ENCODE assay signal across 8 cellular contexts in the genomic region with DNA sequence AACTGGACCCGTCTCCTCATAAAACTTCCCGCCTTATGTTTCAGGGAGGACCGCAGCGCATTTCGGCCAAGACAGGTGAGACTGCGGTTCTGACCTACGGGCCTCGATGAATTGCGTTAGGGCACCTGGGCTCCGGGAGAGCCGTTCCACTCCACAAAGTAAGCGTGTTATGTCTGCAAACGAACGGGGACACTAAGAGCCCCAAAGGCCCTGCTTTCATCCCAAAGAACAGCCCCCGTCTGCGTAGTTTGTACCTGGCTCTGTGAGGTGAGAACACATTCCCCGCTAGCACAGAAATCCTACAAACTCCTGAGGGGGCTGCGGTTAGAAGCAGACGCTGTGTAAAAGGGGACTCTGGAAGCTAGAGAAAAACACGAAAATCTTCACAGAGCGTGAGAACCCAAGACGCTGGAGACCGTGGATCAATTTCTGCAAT. TPM values are rescaled to one million over a fixed set of nuclear protein-coding genes. Genes with fewer than 3 reads are reported as not detected.
A peak's percentile ranks its signal among the peaks of the same experiment; 100 is the strongest.
DNase-seq lines count a peak whose midpoint lies in the region; TF ChIP-seq lines count a peak whose summit lies in the region.

No MANE protein-coding gene starts in this region.

- H3K4me3 ChIP-seq in SU-DHL-6 (ENCODE audit: insufficient read depth, low read length, poor library complexity, severe bottlenecking) (peak overlapping the region; percentile 41), parathyroid adenoma (ENCODE audit: low read depth, low read length) (peak overlapping the region; percentile 63)
- H3K4me3 ChIP-seq in effector memory CD4-positive, alpha-beta T cell (ENCODE audit: insufficient read depth, low read depth, low read length, poor library complexity, severe bottlenecking), result peak overlapping the region; percentile 43

- H3F3A ChIP-seq in SU-DHL-6 (ENCODE audit: insufficient read depth), result peaks cover 21% of the 10 kb centered on the region

- H3K9me3 ChIP-seq in ES-I3 (ENCODE audit: control insufficient read depth, insufficient read depth, low read length) (no peaks in the 10 kb centered on the region), SU-DHL-6 (ENCODE audit: insufficient read depth, low read length) (no peaks in the 10 kb centered on the region), parathyroid adenoma (ENCODE audit: control insufficient read depth, low read length) (no peaks in the 10 kb centered on the region)
- H3K9me3 ChIP-seq in effector memory CD4-positive, alpha-beta T cell (ENCODE audit: control insufficient read depth, low read length), result no peaks in the 10 kb centered on the region

- H3K36me3 ChIP-seq in ES-I3 (ENCODE audit: insufficient read depth, low read length) (no peaks in the 10 kb centered on the region), SU-DHL-6 (ENCODE audit: low read length) (no peaks in the 10 kb centered on the region), parathyroid adenoma (ENCODE audit: control insufficient read depth, insufficient read depth, low read length) (no peaks in the 10 kb centered on the region)
- H3K36me3 ChIP-seq in effector memory CD4-positive, alpha-beta T cell (ENCODE audit: control insufficient read depth, insufficient read depth, low read length), result no peaks in the 10 kb centered on the region

- H3K4me1 ChIP-seq in ES-I3 (ENCODE audit: insufficient read depth, low read length) (no peaks in the 10 kb centered on the region; the same call in 1 of the 2 replicates), parathyroid adenoma (no peaks in the 10 kb centered on the region)
- peaks cover 5% of the 10 kb centered on the region for H3K4me1 ChIP-seq in effector memory CD4-positive, alpha-beta T cell (ENCODE audit: control insufficient read depth, insufficient read depth, low read length, poor library complexity, severe bottlenecking)

- H3K79me2 ChIP-seq in SU-DHL-6 (ENCODE audit: insufficient read depth, low read length) (no peaks in the 10 kb centered on the region), parathyroid adenoma (no peaks in the 10 kb centered on the region)

- no peaks in the 10 kb centered on the region for H4K20me1 ChIP-seq in SU-DHL-6 (ENCODE audit: low read depth, low read length)

- H3K9me2 ChIP-seq in SU-DHL-6 (replicated peaks; ENCODE audit: insufficient read depth, low read length), result no peaks in the 10 kb centered on the region

- DNase-seq in effector memory CD4-positive, alpha-beta T cell, result no peak
- DNase-seq in globus pallidus (ENCODE audit: low spot score) (no peak), SK-N-DZ (ENCODE audit: low spot score) (no peak), SHP77 (lab: John Stamatoyannopoulos, UW) (no peak)
- no peak for DNase-seq in central memory CD4-positive, alpha-beta T cell

- no peaks in the 10 kb centered on the region for H3K27me3 ChIP-seq in SU-DHL-6 (ENCODE audit: low read length)
- H3K27me3 ChIP-seq in effector memory CD4-positive, alpha-beta T cell (replicated peaks; ENCODE audit: control insufficient read depth, insufficient read depth, low read length, poor library complexity, severe bottlenecking), result no peaks in the 10 kb centered on the region
- H3K27me3 ChIP-seq in parathyroid adenoma (ENCODE audit: control insufficient read depth, insufficient read depth, low read length), result no peaks in the 10 kb centered on the region

- H3K9ac ChIP-seq in ES-I3 (ENCODE audit: low read depth, low read length) (peak overlapping the region; percentile 55; the same call in 1 of the 2 replicates), SU-DHL-6 (ENCODE audit: low read length) (peak overlapping the region; percentile 60), parathyroid adenoma (no peak overlapping the region)

- peak overlapping the region; percentile 97 for H2AFZ ChIP-seq in SU-DHL-6 (ENCODE audit: low read depth, low read length, severe bottlenecking)
- H2AFZ ChIP-seq in parathyroid adenoma, result peak overlapping the region; percentile 85

- H3K4me2 ChIP-seq in SU-DHL-6 (ENCODE audit: low read depth, low read length, poor library complexity, severe bottlenecking) (peak overlapping the region; percentile 74), parathyroid adenoma (ENCODE audit: low read length) (peak overlapping the region; percentile 65)

- TF ChIP-seq CTCF in SU-DHL-6 (IDR thresholded peaks at IDR 0.05; ENCODE audit: insufficient read depth, low read length, poor library complexity, severe bottlenecking) (no peak), parathyroid adenoma (IDR thresholded peaks at IDR 0.05) (no peak)

- H3K27ac ChIP-seq in SU-DHL-6 (ENCODE audit: low read depth, low read length) (peak overlapping the region; percentile 75), parathyroid adenoma (peak overlapping the region; percentile 49)
- H3K27ac ChIP-seq in effector memory CD4-positive, alpha-beta T cell (ENCODE audit: insufficient read depth, low read length, poor library complexity, severe bottlenecking), result peak overlapping the region; percentile 85

RNA-seq across cellular contexts. Expression of a gene that starts 41.6 kb away (rescaled TPM):
- polyA plus RNA-seq in SK-N-DZ (2014; cell fraction: cytosol; rRNA removed), result not detected in 2 replicates
- polyA plus RNA-seq in SK-N-DZ (2014; cell fraction: nucleus; rRNA removed), result not detected in 2 replicates
